In genomic region chr18:6255121-6255742, GRCh38 we compare ENCODE assay signal across 19 cellular contexts.
DNase-seq lines count a peak whose midpoint lies in the region; ATAC-seq, FAIRE-seq and TF ChIP-seq lines count a peak whose summit lies in the region.
"Had no signal": no experiment of that assay in that cellular context is flagged by ENCODE, and none has a peak within 500 bp of the region (broad histone marks: within the 10 kb centered on the region; RNA-seq: fewer than 3 reads in every experiment).

No MANE protein-coding gene starts in this region.

- H2AFZ ChIP-seq in HepG2 (ENCODE audit: low read length) (no peak overlapping the region), OCI-LY7 (ENCODE audit: low read length) (no peak overlapping the region)
- H2AFZ ChIP-seq: hepatocyte had no signal

- no peaks in the 10 kb centered on the region for H3K36me3 Mint-ChIP-seq in stimulated activated effector memory CD8-positive, alpha-beta T cell treated with anti-CD3 and anti-CD28 coated beads, Interleukin-12 subunit alpha, Interleukin-12 subunit beta, amount 100 ng/mL, for 72 hours

- BruUV-seq in HepG2 (replicated peaks; lab: Mats Ljungman, UMichigan) (no TSS peak), OCI-LY7 (replicated peaks; lab: Mats Ljungman, UMichigan) (no TSS peak)

- no peak for FAIRE-seq in HepG2 (lab: Jason Lieb, UNC)

- TF ChIP-seq RAD21 in liver (IDR thresholded peaks at IDR 0.05): no peak
- no peak for TF ChIP-seq RAD21 in HepG2 (CRISPR knock-in tag; IDR thresholded peaks at IDR 0.05)

- no peak for ATAC-seq in HepG2
- no peak for ATAC-seq in stimulated activated effector memory CD8-positive, alpha-beta T cell treated with anti-CD3 and anti-CD28 coated beads, Interleukin-12 subunit alpha, Interleukin-12 subunit beta, amount 100 ng/mL, for 72 hours
- ATAC-seq: esophagus mucosa had no signal

- H3K79me2 ChIP-seq in HepG2 (ENCODE audit: insufficient read depth, low read length) (no peaks in the 10 kb centered on the region), OCI-LY7 (ENCODE audit: insufficient read depth, low read depth, low read length) (no peaks in the 10 kb centered on the region)
- H3K79me2 ChIP-seq: hepatocyte had no signal

- no peak for TF ChIP-seq EP300 in HepG2 (IDR thresholded peaks at IDR 0.05; ENCODE audit: low read depth in 2 of 2, low read length in 2 of 2)
- TF ChIP-seq EP300 in HepG2 (CRISPR knock-in tag; IDR thresholded peaks at IDR 0.05; ENCODE audit: borderline replicate concordance): no peak
- no peak for TF ChIP-seq EP300 in transverse colon (IDR thresholded peaks at IDR 0.05; ENCODE audit: low read depth)

- no peaks in the 10 kb centered on the region for H4K20me1 ChIP-seq in HepG2 (ENCODE audit: insufficient read depth, low read length)
- no peaks in the 10 kb centered on the region for H4K20me1 ChIP-seq in OCI-LY7 (ENCODE audit: insufficient read depth, low read length)

- H3K4me3 ChIP-seq in liver (ENCODE audit: low read depth in 1 of 3, low read length in 3 of 3) (no peak overlapping the region), HepG2 (replicated peaks in 1 of 3; ENCODE audit: insufficient read depth in 1 of 3, low read depth in 2 of 3, low read length in 3 of 3) (no peak overlapping the region), transverse colon (no peak overlapping the region), OCI-LY7 (ENCODE audit: low read depth, low read length, poor library complexity, severe bottlenecking) (no peak overlapping the region)
- H3K4me3 ChIP-seq: hepatocyte, lower lobe of right lung had no signal

- no peak overlapping the region for H3K27ac Mint-ChIP-seq in stimulated activated effector memory CD8-positive, alpha-beta T cell treated with anti-CD3 and anti-CD28 coated beads, Interleukin-12 subunit alpha, Interleukin-12 subunit beta, amount 100 ng/mL, for 72 hours

- WGBS in liver: 68% methylated on average over 4 of the region's 4 CpGs
- 95% methylated on average over 4 of the region's 4 CpGs for WGBS in HepG2 (ENCODE audit: low lambda C conversion rate)
- WGBS in transverse colon (ENCODE audit: low coverage in 1 of 2), 2 donors: 40 to 48% methylated on average over 4 of the region's 4 CpGs

- no peaks in the 10 kb centered on the region for H3K9me2 ChIP-seq in OCI-LY7 (ENCODE audit: insufficient read depth, low read length)
- H3K9me2 ChIP-seq: SK-N-SH had no signal

- H3K9me3 Mint-ChIP-seq in stimulated activated effector memory CD8-positive, alpha-beta T cell treated with anti-CD3 and anti-CD28 coated beads, Interleukin-12 subunit alpha, Interleukin-12 subunit beta, amount 100 ng/mL, for 72 hours: peaks cover 35% of the 10 kb centered on the region

- POLR2A ChIA-PET in HepG2 (lab: Yijun Ruan, JAX): no interaction called here
- POLR2A ChIA-PET in OCI-LY7 (lab: Charles Lee): interaction anchor here (1.1 kb wide), 1 partner anchor 9 kb away, joined by 5 read pairs; no protein-coding TSS in a partner anchor

- H3K9me3 ChIP-seq in liver (ENCODE audit: control insufficient read depth in 4 of 4, low read length in 3 of 4) (peaks cover 0 to 2% (median 0%) of the 10 kb centered on the region in 4 donors), HepG2 (ENCODE audit: low read length) (no peaks in the 10 kb centered on the region), transverse colon (peaks cover 0 to 11% of the 10 kb centered on the region in 2 donors), OCI-LY7 (ENCODE audit: low read length) (no peaks in the 10 kb centered on the region)
- H3K9me3 ChIP-seq: SK-N-SH had no signal

- H3K36me3 ChIP-seq in liver (ENCODE audit: control insufficient read depth in 4 of 4, insufficient read depth in 3 of 4, low read depth in 1 of 4, low read length in 3 of 4): peaks cover 0 to 3% (median 0%) of the 10 kb centered on the region in 4 donors
- H3K36me3 ChIP-seq in HepG2 (replicated peaks in 1 of 2; ENCODE audit: control insufficient read depth in 1 of 2, insufficient read depth in 2 of 2, low read length in 2 of 2): 0 out of 5 replicates have a peak, but pooled peaks cover 0 to 8% of the 10 kb centered on the region in 2 experiments
- H3K36me3 ChIP-seq in transverse colon: no peaks in the 10 kb centered on the region
- H3K36me3 ChIP-seq in OCI-LY7 (ENCODE audit: insufficient read depth, low read length): no peaks in the 10 kb centered on the region
- H3K36me3 ChIP-seq: lower lobe of right lung had no signal

- H3K4me1 ChIP-seq in liver (ENCODE audit: control insufficient read depth in 4 of 4, insufficient read depth in 4 of 4, low read length in 3 of 4) (no peaks in the 10 kb centered on the region), HepG2 (ENCODE audit: insufficient read depth, low read length) (no peaks in the 10 kb centered on the region), transverse colon (no peaks in the 10 kb centered on the region), OCI-LY7 (ENCODE audit: insufficient read depth, low read length, poor library complexity, severe bottlenecking) (no peaks in the 10 kb centered on the region)

- H3K4me1 Mint-ChIP-seq in stimulated activated effector memory CD8-positive, alpha-beta T cell treated with anti-CD3 and anti-CD28 coated beads, Interleukin-12 subunit alpha, Interleukin-12 subunit beta, amount 100 ng/mL, for 72 hours: peaks cover 4% of the 10 kb centered on the region

- H3K27ac ChIP-seq in liver (ENCODE audit: low read depth in 1 of 2, low read length in 2 of 2) (no peak overlapping the region), HepG2 (ENCODE audit: extremely low read length, insufficient read depth, low read length) (no peak overlapping the region), cingulate gyrus (ENCODE audit: low read depth, low read length) (peak overlapping the region; percentile 14), transverse colon (peak overlapping the region in 1 of 4 donors; percentile 0), OCI-LY7 (ENCODE audit: low read depth, low read length, poor library complexity, severe bottlenecking) (no peak overlapping the region)
- H3K27ac ChIP-seq: hepatocyte, lower lobe of right lung had no signal

- H3K9ac ChIP-seq in liver (ENCODE audit: low read depth in 1 of 2, low read length in 2 of 2) (no peak overlapping the region), HepG2 (ENCODE audit: insufficient read depth, low read depth, low read length) (no peak overlapping the region)
- H3K9ac ChIP-seq: SK-N-SH had no signal

- H3K4me2 ChIP-seq in HepG2 (ENCODE audit: low read depth, low read length) (no peak overlapping the region), OCI-LY7 (ENCODE audit: low read length) (no peak overlapping the region)
- H3K4me2 ChIP-seq: hepatocyte, SK-N-SH had no signal

- CTCF ChIA-PET in HepG2 (lab: Yijun Ruan, JAX; ENCODE audit: low intra/inter-chr PET ratio, low total read pairs): no interaction called here
- CTCF ChIA-PET in OCI-LY7 (lab: Charles Lee; ENCODE audit: unreplicated experiment): no interaction called here

- DNase-seq in HepG2 (ENCODE audit: low spot score) (no peak), midbrain (lab: John Stamatoyannopoulos, UW) (peak; percentile 18), transverse colon (no peak), T-helper 1 cell (no peak), OCI-LY7 (ENCODE audit: low spot score) (no peak)
- no peak for DNase-seq in stimulated activated effector memory CD8-positive, alpha-beta T cell treated with anti-CD3 and anti-CD28 coated beads, Interleukin-12 subunit alpha, Interleukin-12 subunit beta, amount 100 ng/mL, for 72 hours (ENCODE audit: low spot score in 2 of 2)
- DNase-seq: activated naive CD4-positive, alpha-beta T cell treated with anti-CD3 and anti-CD28 coated beads, Interleukin-2, amount 50 U/mL, for 16 hours; central memory CD4-positive, alpha-beta T cell; DMS79 treated with DMSO at 0.1 percent for 48 hours; KG1; lower lobe of right lung; NCI-H146; nucleus accumbens; SK-N-SH; stimulated activated CD4-positive, alpha-beta T cell treated with anti-CD3 and anti-CD28 coated beads, Interleukin-12 subunit alpha, Interleukin-12 subunit beta, amount 100 ng/mL, for 4 hours had no signal

- no peak for TF ChIP-seq CTCF in liver (IDR thresholded peaks at IDR 0.05; ENCODE audit: low read depth, low read length, missing input control)
- no peak for TF ChIP-seq CTCF in HepG2 (CRISPR knock-in tag; IDR thresholded peaks at IDR 0.05)
- no peak for TF ChIP-seq CTCF in transverse colon (IDR thresholded peaks at IDR 0.05)
- no peak for TF ChIP-seq CTCF in OCI-LY7 (conservative IDR thresholded peaks at IDR 0.05; ENCODE audit: low read length)

- no peak overlapping the region for H3K4me3 Mint-ChIP-seq in stimulated activated effector memory CD8-positive, alpha-beta T cell treated with anti-CD3 and anti-CD28 coated beads, Interleukin-12 subunit alpha, Interleukin-12 subunit beta, amount 100 ng/mL, for 72 hours

- intact Hi-C loops in HepG2 (cut with micrococcal nuclease; ENCODE audit: unreplicated experiment) (no loop called here), transverse colon (cut with DNase I; ENCODE audit: low total_unique reads) (no loop called here), OCI-LY7 (cut with micrococcal nuclease; ENCODE audit: unreplicated experiment) (no loop called here)

- in situ Hi-C loops in HepG2 (cut with HindIII; ENCODE audit: extremely low pct_ligation_motif_present, low pct_unique_long_range_greater_than_20kb) (no loop called here), transverse colon (cut with MboI; ENCODE audit: low pct_ligation_motif_present in 1 of 4, low pct_unique_long_range_greater_than_20kb in 1 of 4, low sequenced_read_pairs in 3 of 4) (no loop called here)

- H3K27me3 ChIP-seq in liver (ENCODE audit: control insufficient read depth in 4 of 4, insufficient read depth in 4 of 4, low read length in 3 of 4) (no peaks in the 10 kb centered on the region), HepG2 (ENCODE audit: control insufficient read depth in 1 of 2, insufficient read depth in 2 of 2, low read length in 2 of 2) (no peaks in the 10 kb centered on the region), transverse colon (no peaks in the 10 kb centered on the region)
- H3K27me3 ChIP-seq: hepatocyte had no signal

- TF ChIP-seq POLR2A in HepG2 (IDR thresholded peaks at IDR 0.05; ENCODE audit: insufficient read depth in 1 of 2, low read depth in 2 of 2, low read length in 2 of 2) (no peak), transverse colon (IDR thresholded peaks at IDR 0.05) (no peak)

TF ChIP-seq in liver, 16 proteins besides CTCF, POLR2A, EP300 and RAD21 (continues in another document):
- no peak for TF ChIP-seq RXRA (IDR thresholded peaks at IDR 0.05)
